In the genomic region with DNA sequence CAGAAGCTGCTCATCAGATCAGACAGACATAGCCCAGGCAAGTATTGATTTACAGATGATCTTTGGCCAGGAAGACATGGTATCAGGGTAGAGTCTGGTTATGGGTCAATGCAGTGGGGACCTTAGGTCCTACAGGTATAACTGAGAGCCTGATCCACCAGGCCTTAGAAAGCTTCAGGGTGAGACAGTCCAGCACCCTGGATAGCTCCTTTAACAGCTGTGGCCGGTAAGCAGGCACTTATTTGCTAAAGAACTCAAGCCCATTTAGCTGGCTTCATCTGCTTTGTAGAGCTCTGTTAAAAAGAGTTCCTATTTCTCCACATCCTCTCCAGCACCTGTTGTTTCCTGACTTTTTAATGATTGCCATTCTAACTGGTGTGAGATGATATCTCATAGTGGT, we compare ENCODE assay signal across 11 cellular contexts. TPM values are rescaled to one million over a fixed set of nuclear protein-coding genes. Genes with fewer than 3 reads are reported as not detected.
DNase-seq lines count a peak whose midpoint lies in the region; ATAC-seq, FAIRE-seq and TF ChIP-seq lines count a peak whose summit lies in the region.
"Had no signal": no experiment of that assay in that cellular context is flagged by ENCODE, and none has a peak within 500 bp of the region (broad histone marks: within the 10 kb centered on the region; RNA-seq: fewer than 3 reads in every experiment).

No MANE protein-coding gene starts in this region.

- no peak overlapping the region for H2AFZ ChIP-seq in GM12878 (ENCODE audit: control insufficient read depth, low read depth, low read length)
- no peak overlapping the region for H2AFZ ChIP-seq in smooth muscle cell (ENCODE audit: low read depth)

- RAD21 ChIA-PET in GM12878 (lab: Charles Lee; ENCODE audit: unreplicated experiment): no interaction called here

- DNase-seq in ELR (ENCODE audit: low read depth) (peak; percentile 41), Kasumi-1 (lab: John Stamatoyannopoulos, UW) (peak; percentile 25 to 28), GM12878 (ENCODE audit: low read depth, low spot score) (no peak), left lobe of liver (ENCODE audit: low spot score) (no peak), smooth muscle cell (lab: John Stamatoyannopoulos, UW; ENCODE audit: unreplicated experiment) (no peak), NCI-H187 (lab: John Stamatoyannopoulos, UW) (no peak), activated T-cell treated with anti-CD3 and anti-CD28 coated beads for 4 hours (no peak)
- DNase-seq: activated effector memory CD4-positive, alpha-beta T cell treated with Interleukin-2 at 50 U/mL for 16 hours; hippocampal formation had no signal

- H3K79me2 ChIP-seq in GM12878 (ENCODE audit: control insufficient read depth, insufficient read depth, low read length) (no peaks in the 10 kb centered on the region), smooth muscle cell (ENCODE audit: low read depth) (no peaks in the 10 kb centered on the region)

- H3F3A ChIP-seq in smooth muscle cell (ENCODE audit: low read depth): no peaks in the 10 kb centered on the region

- SMC1A ChIA-PET in GM12878 (lab: Charles Lee; ENCODE audit: uncharacterized antibody, unreplicated experiment): interaction anchor here (1.3 kb wide), 1 partner anchor 30 kb away, joined by 4 read pairs; no protein-coding TSS in a partner anchor

- CTCF ChIA-PET in GM12878 (lab: Yijun Ruan, JAX): interaction anchor here (0.5 to 1.3 kb wide), 2 partner anchors 82 to 277 kb away, joined by 3 read pairs; no protein-coding TSS in a partner anchor

- TF ChIP-seq RAD21 in GM12878 (IDR thresholded peaks at IDR 0.05; ENCODE audit: insufficient read depth, low read depth, low read length): no peak

- no peaks in the 10 kb centered on the region for H3K27me3 ChIP-seq in GM12878 (replicated peaks in 1 of 2; ENCODE audit: control insufficient read depth in 2 of 2, insufficient read depth in 2 of 2, low read length in 1 of 2)
- H3K27me3 ChIP-seq in smooth muscle cell (ENCODE audit: low read depth): no peaks in the 10 kb centered on the region
- H3K27me3 ChIP-seq: right atrium auricular region had no signal

- H3K4me2 ChIP-seq in GM12878 (ENCODE audit: control insufficient read depth, insufficient read depth): no peak overlapping the region
- no peak overlapping the region for H3K4me2 ChIP-seq in smooth muscle cell

- ATAC-seq in GM12878 (peak; percentile 49; the same call in 2 of the 3 replicates), left lobe of liver (peak; percentile 83), HG03175 (IDR thresholded peaks at IDR 0.05; ENCODE audit: unreplicated experiment) (no peak)

- H3K36me3 ChIP-seq in GM12878 (ENCODE audit: control insufficient read depth in 2 of 2, insufficient read depth in 2 of 2, low read length in 1 of 2): no peaks in the 10 kb centered on the region
- no peaks in the 10 kb centered on the region for H3K36me3 ChIP-seq in smooth muscle cell (ENCODE audit: low read depth)
- H3K36me3 ChIP-seq: right atrium auricular region had no signal

- intact Hi-C loops in GM12878 (cut with micrococcal nuclease; ENCODE audit: unreplicated experiment): no loop called here

- POLR2A ChIA-PET in GM12878 (lab: Charles Lee): no interaction called here

- H3K9me3 ChIP-seq in GM12878 (replicated peaks; ENCODE audit: control insufficient read depth, insufficient read depth, low read length): no peaks in the 10 kb centered on the region
- H3K9me3 ChIP-seq in smooth muscle cell (replicated peaks; ENCODE audit: low read depth): no peaks in the 10 kb centered on the region
- H3K9me3 ChIP-seq: right atrium auricular region had no signal

- TF ChIP-seq CTCF in GM12878 (IDR thresholded peaks at IDR 0.05 in 2 of 3, conservative IDR thresholded peaks at IDR 0.05 in 1 of 3; ENCODE audit: control insufficient read depth in 2 of 3, extremely low read depth in 1 of 3, insufficient read depth in 1 of 3, low read depth in 3 of 3, low read length in 3 of 3) (no peak), smooth muscle cell (IDR thresholded peaks at IDR 0.05; ENCODE audit: borderline replicate concordance, insufficient read depth, poor library complexity, severe bottlenecking) (no peak)

- H3K9ac ChIP-seq in GM12878 (ENCODE audit: control insufficient read depth, insufficient read depth, low read length): no peak overlapping the region
- H3K9ac ChIP-seq in smooth muscle cell (ENCODE audit: low read depth): no peak overlapping the region

- H3K4me3 ChIP-seq in GM12878 (no peak overlapping the region), smooth muscle cell (no peak overlapping the region)
- H3K4me3 ChIP-seq: right atrium auricular region had no signal

- H3K27ac ChIP-seq in GM12878 (ENCODE audit: control insufficient read depth, insufficient read depth): no peak overlapping the region
- no peak overlapping the region for H3K27ac ChIP-seq in smooth muscle cell (ENCODE audit: low read depth)
- H3K27ac ChIP-seq: right atrium auricular region had no signal

- no peak for TF ChIP-seq EP300 in GM12878 (IDR thresholded peaks at IDR 0.05; ENCODE audit: borderline replicate concordance in 1 of 2, control insufficient read depth in 1 of 2, low read depth in 2 of 2, low read length in 2 of 2)

- in situ Hi-C loops in GM12878 (cut with MboI): no loop called here

- H4K20me1 ChIP-seq in GM12878 (ENCODE audit: control insufficient read depth, insufficient read depth) (no peaks in the 10 kb centered on the region), smooth muscle cell (ENCODE audit: low read depth) (no peaks in the 10 kb centered on the region)

- no TSS peak for BruUV-seq in GM12878 (replicated peaks; lab: Mats Ljungman, UMichigan)

- FAIRE-seq in GM12878 (lab: Jason Lieb, UNC): no peak

- WGBS in GM12878 (ENCODE audit: insufficient coverage, insufficient replicate concordance, low lambda C conversion rate, missing lambda C conversion rate): 0% methylated on average over 1 of the region's 1 CpG
- WGBS in smooth muscle cell (ENCODE audit: low lambda C conversion rate): 15% methylated on average over 1 of the region's 1 CpG

- TF ChIP-seq POLR2A in GM12878 (IDR thresholded peaks at IDR 0.05; ENCODE audit: low read depth, low read length): no peak

- H3K4me1 ChIP-seq in GM12878 (ENCODE audit: control insufficient read depth, insufficient read depth, low read length) (no peaks in the 10 kb centered on the region), smooth muscle cell (ENCODE audit: low read depth) (no peaks in the 10 kb centered on the region)
- H3K4me1 ChIP-seq: right atrium auricular region had no signal

TF ChIP-seq in GM12878, 131 proteins besides CTCF, POLR2A, EP300 and RAD21:
- TF ChIP-seq FOS (IDR thresholded peaks at IDR 0.05; ENCODE audit: borderline replicate concordance, extremely low read depth, insufficient read length) (no peak), REST (IDR thresholded peaks at IDR 0.05; ENCODE audit: low read depth, low read length) (peak; percentile 88)

RNA-seq across cellular contexts. Expression of gene ESR1, which starts 39.6 kb away (rescaled TPM):
- total RNA-seq in GM12878 (2013; cell fraction: nucleolus; rRNA removed): 5.1 and 7.7 TPM in 2 replicates
- total RNA-seq in GM12878 (2014; rRNA removed) (0.05 and 0.51 TPM in 2 replicates), GM12878 (2014; rRNA removed; fragmentation: Illumina TruSeq; extraction: Trizol) (0.05 TPM in 1 of 2 replicates, not detected in the other), GM12878 (2021) (0.13 TPM in 1 of 2 replicates, not detected in the other), left lobe of liver (13.8 TPM), smooth muscle cell (0.04 TPM in 1 of 2 replicates, not detected in the other)
- 0.13 TPM for polyA plus RNA-seq in GM12878 (2011; ENCODE audit: low read depth)
- polyA plus RNA-seq in GM12878 (2011; rRNA removed) (0.20 and 0.29 TPM in 2 replicates), GM12878 (2014; fragmentation: Illumina TruSeq; extraction: Trizol) (0.09 TPM in 1 of 2 replicates, not detected in the other), GM12878 (2014; fragmentation: Nextera tagmentation; extraction: Ambion mirVana) (not detected), GM12878 (2014; rRNA removed) (0.03 and 0.04 TPM in 2 replicates), GM12878 (2016; fragmentation: Nextera tagmentation; extraction: Ambion mirVana) (under 1 TPM in 1 of 2 experiments, not detected in 1; 0.39 TPM), smooth muscle cell (0.16 TPM in 1 of 2 replicates, not detected in the other)
- 0.10 and 0.32 TPM in 2 replicates for polyA plus RNA-seq in GM12878 (2011; cell fraction: cytosol; rRNA removed)
- 0.69 and 0.70 TPM in 2 replicates for polyA plus RNA-seq in GM12878 (2011; cell fraction: nucleus; rRNA removed)
- 0.11 and 0.14 TPM in 2 replicates for polyA plus RNA-seq in GM12878 (2012)
- 0.41 and 0.59 TPM in 2 replicates for polyA minus RNA-seq in GM12878 (2011; rRNA and poly(A)+ RNA removed)
- not detected in 2 replicates for polyA minus RNA-seq in GM12878 (2011; cell fraction: cytosol; rRNA and poly(A)+ RNA removed)
- polyA minus RNA-seq in GM12878 (2011; cell fraction: nucleus; rRNA and poly(A)+ RNA removed): 2.9 and 4.7 TPM in 2 replicates

Comparison
In these comparisons a context has a peak if more than half of its experiments do, and no peak if none do; other contexts are left out.
1. DNase-seq: peak in ELR (single experiment) and Kasumi-1 (2 of 2); none in GM12878 (single experiment), left lobe of liver (single experiment), smooth muscle cell (single experiment), NCI-H187 (0 of 2) and activated T-cell treated with anti-CD3 and anti-CD28 coated beads for 4 hours (single experiment).